Comparison of ENCODE assay signal across 1 cellular context in the genomic region with DNA sequence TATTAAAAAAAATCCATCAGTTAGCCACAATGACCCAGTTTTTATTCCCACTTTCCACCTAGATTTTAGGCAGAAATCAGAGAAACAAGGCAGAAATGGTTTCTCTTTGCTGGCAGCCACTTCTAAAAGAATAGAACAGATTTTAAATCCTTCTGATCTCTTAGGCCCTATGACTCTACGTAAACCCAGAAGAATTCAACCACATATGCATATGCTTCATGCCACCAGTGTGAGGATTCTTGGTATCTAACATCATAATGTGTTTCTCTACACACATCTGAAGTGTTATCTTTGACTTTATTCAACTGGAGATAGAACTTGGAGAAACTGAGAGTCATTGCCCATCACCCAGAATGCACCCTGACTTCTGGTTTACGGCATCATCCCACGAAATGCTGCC.
TF ChIP-seq lines count a peak whose summit lies in the region.

No MANE protein-coding gene starts in this region.

TF ChIP-seq in GM23338, 12 proteins besides CTCF, POLR2A, EP300 and RAD21 (continued from another document):
- TF ChIP-seq, protein P1, sequence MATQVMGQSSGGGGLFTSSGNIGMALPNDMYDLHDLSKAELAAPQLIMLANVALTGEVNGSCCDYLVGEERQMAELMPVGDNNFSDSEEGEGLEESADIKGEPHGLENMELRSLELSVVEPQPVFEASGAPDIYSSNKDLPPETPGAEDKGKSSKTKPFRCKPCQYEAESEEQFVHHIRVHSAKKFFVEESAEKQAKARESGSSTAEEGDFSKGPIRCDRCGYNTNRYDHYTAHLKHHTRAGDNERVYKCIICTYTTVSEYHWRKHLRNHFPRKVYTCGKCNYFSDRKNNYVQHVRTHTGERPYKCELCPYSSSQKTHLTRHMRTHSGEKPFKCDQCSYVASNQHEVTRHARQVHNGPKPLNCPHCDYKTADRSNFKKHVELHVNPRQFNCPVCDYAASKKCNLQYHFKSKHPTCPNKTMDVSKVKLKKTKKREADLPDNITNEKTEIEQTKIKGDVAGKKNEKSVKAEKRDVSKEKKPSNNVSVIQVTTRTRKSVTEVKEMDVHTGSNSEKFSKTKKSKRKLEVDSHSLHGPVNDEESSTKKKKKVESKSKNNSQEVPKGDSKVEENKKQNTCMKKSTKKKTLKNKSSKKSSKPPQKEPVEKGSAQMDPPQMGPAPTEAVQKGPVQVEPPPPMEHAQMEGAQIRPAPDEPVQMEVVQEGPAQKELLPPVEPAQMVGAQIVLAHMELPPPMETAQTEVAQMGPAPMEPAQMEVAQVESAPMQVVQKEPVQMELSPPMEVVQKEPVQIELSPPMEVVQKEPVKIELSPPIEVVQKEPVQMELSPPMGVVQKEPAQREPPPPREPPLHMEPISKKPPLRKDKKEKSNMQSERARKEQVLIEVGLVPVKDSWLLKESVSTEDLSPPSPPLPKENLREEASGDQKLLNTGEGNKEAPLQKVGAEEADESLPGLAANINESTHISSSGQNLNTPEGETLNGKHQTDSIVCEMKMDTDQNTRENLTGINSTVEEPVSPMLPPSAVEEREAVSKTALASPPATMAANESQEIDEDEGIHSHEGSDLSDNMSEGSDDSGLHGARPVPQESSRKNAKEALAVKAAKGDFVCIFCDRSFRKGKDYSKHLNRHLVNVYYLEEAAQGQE (IDR thresholded peaks at IDR 0.05; ENCODE audit: unreplicated experiment): no peak
- TF ChIP-seq, protein P2, sequence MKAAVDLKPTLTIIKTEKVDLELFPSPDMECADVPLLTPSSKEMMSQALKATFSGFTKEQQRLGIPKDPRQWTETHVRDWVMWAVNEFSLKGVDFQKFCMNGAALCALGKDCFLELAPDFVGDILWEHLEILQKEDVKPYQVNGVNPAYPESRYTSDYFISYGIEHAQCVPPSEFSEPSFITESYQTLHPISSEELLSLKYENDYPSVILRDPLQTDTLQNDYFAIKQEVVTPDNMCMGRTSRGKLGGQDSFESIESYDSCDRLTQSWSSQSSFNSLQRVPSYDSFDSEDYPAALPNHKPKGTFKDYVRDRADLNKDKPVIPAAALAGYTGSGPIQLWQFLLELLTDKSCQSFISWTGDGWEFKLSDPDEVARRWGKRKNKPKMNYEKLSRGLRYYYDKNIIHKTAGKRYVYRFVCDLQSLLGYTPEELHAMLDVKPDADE (IDR thresholded peaks at IDR 0.05): no peak
- TF ChIP-seq EZH2 (IDR thresholded peaks at IDR 0.05; ENCODE audit: low read depth, unreplicated experiment): no peak
- no peak for TF ChIP-seq JUNB (IDR thresholded peaks at IDR 0.05; ENCODE audit: unreplicated experiment)
- no peak for TF ChIP-seq STAT1 (IDR thresholded peaks at IDR 0.05; ENCODE audit: unreplicated experiment)
- no peak for TF ChIP-seq NANOG (IDR thresholded peaks at IDR 0.05; ENCODE audit: borderline replicate concordance)
- TF ChIP-seq, protein P3, sequence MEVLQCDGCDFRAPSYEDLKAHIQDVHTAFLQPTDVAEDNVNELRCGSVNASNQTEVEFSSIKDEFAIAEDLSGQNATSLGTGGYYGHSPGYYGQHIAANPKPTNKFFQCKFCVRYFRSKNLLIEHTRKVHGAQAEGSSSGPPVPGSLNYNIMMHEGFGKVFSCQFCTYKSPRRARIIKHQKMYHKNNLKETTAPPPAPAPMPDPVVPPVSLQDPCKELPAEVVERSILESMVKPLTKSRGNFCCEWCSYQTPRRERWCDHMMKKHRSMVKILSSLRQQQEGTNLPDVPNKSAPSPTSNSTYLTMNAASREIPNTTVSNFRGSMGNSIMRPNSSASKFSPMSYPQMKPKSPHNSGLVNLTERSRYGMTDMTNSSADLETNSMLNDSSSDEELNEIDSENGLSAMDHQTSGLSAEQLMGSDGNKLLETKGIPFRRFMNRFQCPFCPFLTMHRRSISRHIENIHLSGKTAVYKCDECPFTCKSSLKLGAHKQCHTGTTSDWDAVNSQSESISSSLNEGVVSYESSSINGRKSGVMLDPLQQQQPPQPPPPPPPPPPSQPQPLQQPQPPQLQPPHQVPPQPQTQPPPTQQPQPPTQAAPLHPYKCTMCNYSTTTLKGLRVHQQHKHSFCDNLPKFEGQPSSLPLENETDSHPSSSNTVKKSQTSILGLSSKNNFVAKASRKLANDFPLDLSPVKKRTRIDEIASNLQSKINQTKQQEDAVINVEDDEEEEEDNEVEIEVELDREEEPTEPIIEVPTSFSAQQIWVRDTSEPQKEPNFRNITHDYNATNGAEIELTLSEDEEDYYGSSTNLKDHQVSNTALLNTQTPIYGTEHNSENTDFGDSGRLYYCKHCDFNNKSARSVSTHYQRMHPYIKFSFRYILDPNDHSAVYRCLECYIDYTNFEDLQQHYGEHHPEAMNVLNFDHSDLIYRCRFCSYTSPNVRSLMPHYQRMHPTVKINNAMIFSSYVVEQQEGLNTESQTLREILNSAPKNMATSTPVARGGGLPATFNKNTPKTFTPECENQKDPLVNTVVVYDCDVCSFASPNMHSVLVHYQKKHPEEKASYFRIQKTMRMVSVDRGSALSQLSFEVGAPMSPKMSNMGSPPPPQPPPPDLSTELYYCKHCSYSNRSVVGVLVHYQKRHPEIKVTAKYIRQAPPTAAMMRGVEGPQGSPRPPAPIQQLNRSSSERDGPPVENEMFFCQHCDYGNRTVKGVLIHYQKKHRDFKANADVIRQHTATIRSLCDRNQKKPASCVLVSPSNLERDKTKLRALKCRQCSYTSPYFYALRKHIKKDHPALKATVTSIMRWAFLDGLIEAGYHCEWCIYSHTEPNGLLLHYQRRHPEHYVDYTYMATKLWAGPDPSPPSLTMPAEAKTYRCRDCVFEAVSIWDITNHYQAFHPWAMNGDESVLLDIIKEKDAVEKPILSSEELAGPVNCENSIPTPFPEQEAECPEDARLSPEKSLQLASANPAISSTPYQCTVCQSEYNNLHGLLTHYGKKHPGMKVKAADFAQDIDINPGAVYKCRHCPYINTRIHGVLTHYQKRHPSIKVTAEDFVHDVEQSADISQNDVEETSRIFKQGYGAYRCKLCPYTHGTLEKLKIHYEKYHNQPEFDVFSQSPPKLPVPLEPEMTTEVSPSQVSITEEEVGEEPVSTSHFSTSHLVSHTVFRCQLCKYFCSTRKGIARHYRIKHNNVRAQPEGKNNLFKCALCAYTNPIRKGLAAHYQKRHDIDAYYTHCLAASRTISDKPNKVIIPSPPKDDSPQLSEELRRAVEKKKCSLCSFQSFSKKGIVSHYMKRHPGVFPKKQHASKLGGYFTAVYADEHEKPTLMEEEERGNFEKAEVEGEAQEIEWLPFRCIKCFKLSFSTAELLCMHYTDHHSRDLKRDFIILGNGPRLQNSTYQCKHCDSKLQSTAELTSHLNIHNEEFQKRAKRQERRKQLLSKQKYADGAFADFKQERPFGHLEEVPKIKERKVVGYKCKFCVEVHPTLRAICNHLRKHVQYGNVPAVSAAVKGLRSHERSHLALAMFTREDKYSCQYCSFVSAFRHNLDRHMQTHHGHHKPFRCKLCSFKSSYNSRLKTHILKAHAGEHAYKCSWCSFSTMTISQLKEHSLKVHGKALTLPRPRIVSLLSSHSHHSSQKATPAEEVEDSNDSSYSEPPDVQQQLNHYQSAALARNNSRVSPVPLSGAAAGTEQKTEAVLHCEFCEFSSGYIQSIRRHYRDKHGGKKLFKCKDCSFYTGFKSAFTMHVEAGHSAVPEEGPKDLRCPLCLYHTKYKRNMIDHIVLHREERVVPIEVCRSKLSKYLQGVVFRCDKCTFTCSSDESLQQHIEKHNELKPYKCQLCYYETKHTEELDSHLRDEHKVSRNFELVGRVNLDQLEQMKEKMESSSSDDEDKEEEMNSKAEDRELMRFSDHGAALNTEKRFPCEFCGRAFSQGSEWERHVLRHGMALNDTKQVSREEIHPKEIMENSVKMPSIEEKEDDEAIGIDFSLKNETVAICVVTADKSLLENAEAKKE (CRISPR knock-in tag; IDR thresholded peaks at IDR 0.05): no peak
- no peak for TF ChIP-seq POLR2AphosphoS5 (IDR thresholded peaks at IDR 0.05; ENCODE audit: low read depth)
- TF ChIP-seq EZH2phosphoT487 (IDR thresholded peaks at IDR 0.05; ENCODE audit: unreplicated experiment): no peak
- TF ChIP-seq CREB1 (CRISPR knock-in tag; IDR thresholded peaks at IDR 0.05; ENCODE audit: low read depth): no peak
- TF ChIP-seq ZNF114 (CRISPR knock-in tag; IDR thresholded peaks at IDR 0.05): no peak
